Comparison of ENCODE assay signal across 8 cellular contexts in genomic region chr10:72353963-72354355, GRCh38. TPM values are rescaled to one million over a fixed set of nuclear protein-coding genes. Genes with fewer than 3 reads are reported as not detected.
A peak's percentile ranks its signal among the peaks of the same experiment; 100 is the strongest.
DNase-seq lines count a peak whose midpoint lies in the region; TF ChIP-seq lines count a peak whose summit lies in the region.

No MANE protein-coding gene starts in this region.

- peak overlapping the region; percentile 99 for H3K4me3 ChIP-seq in choroid plexus epithelial cell (ENCODE audit: low read depth, low read length)
- H3K4me3 ChIP-seq in uterus = peak overlapping the region; percentile 63 to 82

- H3K4me3 Mint-ChIP-seq in activated naive CD4-positive, alpha-beta T cell treated with anti-CD3 and anti-CD28 coated beads for 36 hours = peak overlapping the region; percentile 96

- H3K4me1 ChIP-seq in uterus = peaks cover 9 to 10% of the 10 kb centered on the region in 2 donors

- intact Hi-C loops in activated naive CD4-positive, alpha-beta T cell treated with anti-CD3 and anti-CD28 coated beads for 36 hours (cut with micrococcal nuclease) = no loop called here
- intact Hi-C loops in uterus (cut with DNase I; ENCODE audit: low total_unique reads) = no loop called here

- TF ChIP-seq POLR2A in uterus (IDR thresholded peaks at IDR 0.05) = no peak

- H3K36me3 Mint-ChIP-seq in activated naive CD4-positive, alpha-beta T cell treated with anti-CD3 and anti-CD28 coated beads for 36 hours (ENCODE audit: low read depth) = peaks cover 3% of the 10 kb centered on the region

- no peaks in the 10 kb centered on the region for H3K9me3 ChIP-seq in uterus

- CTCF ChIA-PET in activated naive CD4-positive, alpha-beta T cell treated with anti-CD3 and anti-CD28 coated beads for 36 hours (lab: Charles Lee) = interaction anchor here (1.5 kb wide), 1 partner anchor 11 kb away, joined by 4 read pairs; no protein-coding TSS in a partner anchor

- H3K36me3 ChIP-seq in uterus = no peaks in the 10 kb centered on the region

- H3K27ac ChIP-seq in uterus = peak overlapping the region; percentile 93 to 98

- peaks cover 37% of the 10 kb centered on the region for H3K4me1 Mint-ChIP-seq in activated naive CD4-positive, alpha-beta T cell treated with anti-CD3 and anti-CD28 coated beads for 36 hours (ENCODE audit: low read depth)

- no peaks in the 10 kb centered on the region for H3K9me3 Mint-ChIP-seq in activated naive CD4-positive, alpha-beta T cell treated with anti-CD3 and anti-CD28 coated beads for 36 hours

- DNase-seq in activated naive CD4-positive, alpha-beta T cell treated with anti-CD3 and anti-CD28 coated beads for 36 hours = no peak
- no peak for DNase-seq in activated naive CD4-positive, alpha-beta T cell treated with anti-CD3 and anti-CD28 coated beads, Interleukin-2, amount 50 U/mL, for 16 hours
- DNase-seq in LHCN-M2 (ENCODE audit: low read depth) (peak; percentile 39), choroid plexus epithelial cell (ENCODE audit: low read depth) (peak; percentile 46), lung microvascular endothelial cell (ENCODE audit: low read depth in 2 of 2) (peak; percentile 35 to 44), uterus (peak in 1 of 2 donors; percentile 42), T1000 (lab: John Stamatoyannopoulos, UW) (no peak)
- no peak for DNase-seq in stimulated activated CD4-positive, alpha-beta T cell treated with anti-CD3 and anti-CD28 coated beads, Interleukin-2, amount 100 ng/mL, for 48 hours

- H3K27me3 ChIP-seq in uterus = no peaks in the 10 kb centered on the region

- peak overlapping the region; percentile 97 for H3K27ac Mint-ChIP-seq in activated naive CD4-positive, alpha-beta T cell treated with anti-CD3 and anti-CD28 coated beads for 36 hours

- no peaks in the 10 kb centered on the region for H3K27me3 Mint-ChIP-seq in activated naive CD4-positive, alpha-beta T cell treated with anti-CD3 and anti-CD28 coated beads for 36 hours (ENCODE audit: low read depth)

- TF ChIP-seq CTCF in choroid plexus epithelial cell (conservative IDR thresholded peaks at IDR 0.05; ENCODE audit: low read depth, low read length) = no peak
- no peak for TF ChIP-seq CTCF in uterus (IDR thresholded peaks at IDR 0.05)

RNA-seq across cellular contexts. Expression of gene DNAJB12, which starts 0.8 kb away (rescaled TPM):
- total RNA-seq in activated naive CD4-positive, alpha-beta T cell treated with anti-CD3 and anti-CD28 coated beads for 36 hours = 10 to 100 TPM; 13.7 to 14.1 TPM
- total RNA-seq in LHCN-M2 (2014; rRNA removed) (74.8 and 87.5 TPM in 2 replicates), lung microvascular endothelial cell (16.8 and 21.6 TPM in 2 replicates), uterus (10 to 100 TPM; 18.4 to 34.8 (median 22.7) TPM)
- polyA plus RNA-seq in LHCN-M2 (2012) = 51.5 TPM

Comparison
In these comparisons a context has a peak if more than half of its experiments do, and no peak if none do; other contexts are left out.
1. DNase-seq: peak in LHCN-M2 (single experiment), choroid plexus epithelial cell (single experiment) and lung microvascular endothelial cell (2 of 2); none in activated naive CD4-positive, alpha-beta T cell treated with anti-CD3 and anti-CD28 coated beads for 36 hours (single experiment), activated naive CD4-positive, alpha-beta T cell treated with anti-CD3 and anti-CD28 coated beads, Interleukin-2, amount 50 U/mL, for 16 hours (single experiment), stimulated activated CD4-positive, alpha-beta T cell treated with anti-CD3 and anti-CD28 coated beads, Interleukin-2, amount 100 ng/mL, for 48 hours (0 of 2) and T1000 (single experiment).